In genomic region chr2:197277726-197278259, GRCh38 we compare ENCODE assay signal across 17 cellular contexts. TPM values are rescaled to one million over a fixed set of nuclear protein-coding genes. Genes with fewer than 3 reads are reported as not detected.
DNase-seq lines count a peak whose midpoint lies in the region; ATAC-seq lines count a peak whose summit lies in the region.
"Had no signal": no experiment of that assay in that cellular context is flagged by ENCODE, and none has a peak within 500 bp of the region (broad histone marks: within the 10 kb centered on the region; RNA-seq: fewer than 3 reads in every experiment).

No MANE protein-coding gene starts in this region.

- H3K9me3 Mint-ChIP-seq in activated CD8-positive, alpha-beta memory T cell treated with anti-CD3 and anti-CD28 coated beads, Interleukin-2, amount 10 ng/mL, durations not matched to agents 7 days and 5 days (ENCODE audit: low read depth): no peaks in the 10 kb centered on the region
- H3K9me3 Mint-ChIP-seq in central memory CD8-positive, alpha-beta T cell: no peaks in the 10 kb centered on the region
- no peaks in the 10 kb centered on the region for H3K9me3 Mint-ChIP-seq in stimulated activated memory B cell treated with anti-CD40 and anti-IgM and Interleukin-4, amounts not matched to agents 10 μg/mL and 1 μg/mL and 100 μg/mL, for 72 hours
- H3K9me3 Mint-ChIP-seq: dendritic cell treated with granulocyte-macrophage colony-stimulating factor and Interleukin-4, amounts not matched to agents 40 ng/mL and 50 ng/mL, for 4 days had no signal

- no peak for DNase-seq in activated CD8-positive, alpha-beta memory T cell treated with anti-CD3 and anti-CD28 coated beads, Interleukin-2, amount 10 ng/mL, durations not matched to agents 7 days and 5 days
- no peak for DNase-seq in activated CD8-positive, alpha-beta memory T cell treated with anti-CD3 and anti-CD28 coated beads, Interleukin-2, amount 50 U/mL, for 4 hours
- DNase-seq in SK-N-DZ (ENCODE audit: low spot score) (peak; percentile 67), NCI-H1105 (lab: John Stamatoyannopoulos, UW) (no peak), GF-D8 (lab: John Stamatoyannopoulos, UW) (no peak)
- DNase-seq in central memory CD8-positive, alpha-beta T cell (ENCODE audit: low spot score in 2 of 2): no peak
- DNase-seq: ACHN; activated effector memory CD4-positive, alpha-beta T cell treated with anti-CD3 and anti-CD28 coated beads, Interleukin-2, amount 50 U/mL, for 16 hours; mammary epithelial cell; NCI-H446 treated with DMSO at 0.1 percent for 48 hours; ovary; right cardiac atrium; SHP77 treated with DMSO at 0.1 percent for 48 hours; upper lobe of right lung had no signal

- peaks cover 70% of the 10 kb centered on the region for H3K4me1 Mint-ChIP-seq in activated CD8-positive, alpha-beta memory T cell treated with anti-CD3 and anti-CD28 coated beads, Interleukin-2, amount 10 ng/mL, durations not matched to agents 7 days and 5 days
- peaks cover 82% of the 10 kb centered on the region for H3K4me1 Mint-ChIP-seq in central memory CD8-positive, alpha-beta T cell
- peaks cover 86% of the 10 kb centered on the region for H3K4me1 Mint-ChIP-seq in stimulated activated memory B cell treated with anti-CD40 and anti-IgM and Interleukin-4, amounts not matched to agents 10 μg/mL and 1 μg/mL and 100 μg/mL, for 72 hours

- peak overlapping the region; percentile 4 for H3K27ac Mint-ChIP-seq in activated CD8-positive, alpha-beta memory T cell treated with anti-CD3 and anti-CD28 coated beads, Interleukin-2, amount 10 ng/mL, durations not matched to agents 7 days and 5 days
- H3K27ac Mint-ChIP-seq in central memory CD8-positive, alpha-beta T cell (ENCODE audit: low read depth): peak overlapping the region; percentile 50
- peak overlapping the region; percentile 61 for H3K27ac Mint-ChIP-seq in stimulated activated memory B cell treated with anti-CD40 and anti-IgM and Interleukin-4, amounts not matched to agents 10 μg/mL and 1 μg/mL and 100 μg/mL, for 72 hours

- CTCF ChIA-PET in activated CD8-positive, alpha-beta memory T cell treated with anti-CD3 and anti-CD28 coated beads, Interleukin-2, amount 10 ng/mL, durations not matched to agents 7 days and 5 days (lab: Charles Lee): interaction anchor here (1.1 to 1.9 kb wide), 5 partner anchors 8 to 86 kb away, joined by 3 to 10 read pairs (median 4); no protein-coding TSS in a partner anchor

- H3K27me3 Mint-ChIP-seq in activated CD8-positive, alpha-beta memory T cell treated with anti-CD3 and anti-CD28 coated beads, Interleukin-2, amount 10 ng/mL, durations not matched to agents 7 days and 5 days: no peaks in the 10 kb centered on the region
- H3K27me3 Mint-ChIP-seq in central memory CD8-positive, alpha-beta T cell: no peaks in the 10 kb centered on the region
- no peaks in the 10 kb centered on the region for H3K27me3 Mint-ChIP-seq in stimulated activated memory B cell treated with anti-CD40 and anti-IgM and Interleukin-4, amounts not matched to agents 10 μg/mL and 1 μg/mL and 100 μg/mL, for 72 hours
- H3K27me3 Mint-ChIP-seq: dendritic cell treated with granulocyte-macrophage colony-stimulating factor and Interleukin-4, amounts not matched to agents 40 ng/mL and 50 ng/mL, for 4 days had no signal

- H3K36me3 Mint-ChIP-seq in activated CD8-positive, alpha-beta memory T cell treated with anti-CD3 and anti-CD28 coated beads, Interleukin-2, amount 10 ng/mL, durations not matched to agents 7 days and 5 days: peaks cover 51% of the 10 kb centered on the region
- peaks cover 25% of the 10 kb centered on the region for H3K36me3 Mint-ChIP-seq in central memory CD8-positive, alpha-beta T cell (ENCODE audit: insufficient read depth)
- peaks cover 35% of the 10 kb centered on the region for H3K36me3 Mint-ChIP-seq in stimulated activated memory B cell treated with anti-CD40 and anti-IgM and Interleukin-4, amounts not matched to agents 10 μg/mL and 1 μg/mL and 100 μg/mL, for 72 hours

- ATAC-seq in activated CD8-positive, alpha-beta memory T cell treated with anti-CD3 and anti-CD28 coated beads, Interleukin-2, amount 10 ng/mL, durations not matched to agents 7 days and 5 days: no peak
- ATAC-seq in central memory CD8-positive, alpha-beta T cell (replicated peaks; ENCODE audit: extremely low read depth, poor library complexity, severe bottlenecking): no peak
- ATAC-seq in stimulated activated memory B cell treated with anti-CD40 and anti-IgM and Interleukin-4, amounts not matched to agents 10 μg/mL and 1 μg/mL and 100 μg/mL, for 72 hours: no peak
- ATAC-seq in HG03159 (IDR thresholded peaks at IDR 0.05; ENCODE audit: unreplicated experiment): no peak
- ATAC-seq: right cardiac atrium, upper lobe of right lung had no signal

- H3K4me3 Mint-ChIP-seq in activated CD8-positive, alpha-beta memory T cell treated with anti-CD3 and anti-CD28 coated beads, Interleukin-2, amount 10 ng/mL, durations not matched to agents 7 days and 5 days: no peak overlapping the region
- H3K4me3 Mint-ChIP-seq in central memory CD8-positive, alpha-beta T cell: peak overlapping the region; percentile 3
- H3K4me3 Mint-ChIP-seq in stimulated activated memory B cell treated with anti-CD40 and anti-IgM and Interleukin-4, amounts not matched to agents 10 μg/mL and 1 μg/mL and 100 μg/mL, for 72 hours: no peak overlapping the region
- H3K4me3 Mint-ChIP-seq: dendritic cell treated with granulocyte-macrophage colony-stimulating factor and Interleukin-4, amounts not matched to agents 40 ng/mL and 50 ng/mL, for 4 days had no signal

RNA-seq across cellular contexts. Expression of gene ANKRD44, which starts 32.8 kb away (rescaled TPM):
- total RNA-seq in activated CD8-positive, alpha-beta memory T cell treated with anti-CD3 and anti-CD28 coated beads, Interleukin-2, amount 10 ng/mL, durations not matched to agents 7 days and 5 days: 100 to 1,000 TPM; 210 to 249 TPM
- polyA plus RNA-seq in SK-N-DZ (2014; cell fraction: cytosol; rRNA removed): 8.5 and 12.2 TPM in 2 replicates
- polyA plus RNA-seq in SK-N-DZ (2014; cell fraction: nucleus; rRNA removed): 15.0 and 25.4 TPM in 2 replicates

Comparison
In these comparisons a context has a peak if more than half of its experiments do, and no peak if none do; other contexts are left out.
1. H3K27ac Mint-ChIP-seq: peak in every context shown above with its lines; median percentile 61 in stimulated activated memory B cell treated with anti-CD40 and anti-IgM and Interleukin-4, amounts not matched to agents 10 μg/mL and 1 μg/mL and 100 μg/mL, for 72 hours; 50 in central memory CD8-positive, alpha-beta T cell; 4 in activated CD8-positive, alpha-beta memory T cell treated with anti-CD3 and anti-CD28 coated beads, Interleukin-2, amount 10 ng/mL, durations not matched to agents 7 days and 5 days.